In genomic region chr5:128777052-128777451, GRCh38 we compare ENCODE assay signal across 1 cellular context.
TF ChIP-seq lines count a peak whose summit lies in the region.

No MANE protein-coding gene starts in this region.

TF ChIP-seq in GM23338, 12 proteins besides CTCF, POLR2A, EP300 and RAD21 (continued from another document):
- TF ChIP-seq REST (IDR thresholded peaks at IDR 0.05; ENCODE audit: unreplicated experiment) (no peak), POLR2AphosphoS5 (IDR thresholded peaks at IDR 0.05; ENCODE audit: low read depth) (no peak), ETS1 (IDR thresholded peaks at IDR 0.05) (no peak), JUNB (IDR thresholded peaks at IDR 0.05; ENCODE audit: unreplicated experiment) (no peak)
